Comparison of ENCODE assay signal across 1 cellular context in the genomic region with DNA sequence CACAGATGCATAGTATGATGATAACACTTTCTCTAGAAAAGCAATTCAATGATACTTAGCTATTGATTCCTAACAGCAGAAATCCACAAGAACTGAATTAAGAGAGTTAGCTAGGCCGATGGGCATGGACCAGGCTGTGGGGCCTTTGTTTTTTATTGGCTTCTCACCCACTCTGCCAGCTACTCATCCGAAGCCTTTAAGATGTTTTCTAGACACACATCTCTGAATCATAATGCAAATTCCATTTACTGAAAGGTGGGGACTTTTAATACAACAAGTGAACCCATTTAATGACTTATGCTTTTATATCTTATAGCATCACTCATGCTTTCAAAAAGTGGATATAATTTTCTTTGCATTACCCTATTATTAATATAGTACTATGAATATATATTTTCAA.
TF ChIP-seq lines count a peak whose summit lies in the region.

No MANE protein-coding gene starts in this region.

TF ChIP-seq in HCT116, 20 proteins besides CTCF, POLR2A, EP300 and RAD21 (continued from another document):
- TF ChIP-seq CBX3 (IDR thresholded peaks at IDR 0.05; ENCODE audit: low read depth) = no peak
- TF ChIP-seq JUND (IDR thresholded peaks at IDR 0.05) = no peak
- no peak for TF ChIP-seq CEBPB (IDR thresholded peaks at IDR 0.05; ENCODE audit: low read depth)
- TF ChIP-seq, protein P1, sequence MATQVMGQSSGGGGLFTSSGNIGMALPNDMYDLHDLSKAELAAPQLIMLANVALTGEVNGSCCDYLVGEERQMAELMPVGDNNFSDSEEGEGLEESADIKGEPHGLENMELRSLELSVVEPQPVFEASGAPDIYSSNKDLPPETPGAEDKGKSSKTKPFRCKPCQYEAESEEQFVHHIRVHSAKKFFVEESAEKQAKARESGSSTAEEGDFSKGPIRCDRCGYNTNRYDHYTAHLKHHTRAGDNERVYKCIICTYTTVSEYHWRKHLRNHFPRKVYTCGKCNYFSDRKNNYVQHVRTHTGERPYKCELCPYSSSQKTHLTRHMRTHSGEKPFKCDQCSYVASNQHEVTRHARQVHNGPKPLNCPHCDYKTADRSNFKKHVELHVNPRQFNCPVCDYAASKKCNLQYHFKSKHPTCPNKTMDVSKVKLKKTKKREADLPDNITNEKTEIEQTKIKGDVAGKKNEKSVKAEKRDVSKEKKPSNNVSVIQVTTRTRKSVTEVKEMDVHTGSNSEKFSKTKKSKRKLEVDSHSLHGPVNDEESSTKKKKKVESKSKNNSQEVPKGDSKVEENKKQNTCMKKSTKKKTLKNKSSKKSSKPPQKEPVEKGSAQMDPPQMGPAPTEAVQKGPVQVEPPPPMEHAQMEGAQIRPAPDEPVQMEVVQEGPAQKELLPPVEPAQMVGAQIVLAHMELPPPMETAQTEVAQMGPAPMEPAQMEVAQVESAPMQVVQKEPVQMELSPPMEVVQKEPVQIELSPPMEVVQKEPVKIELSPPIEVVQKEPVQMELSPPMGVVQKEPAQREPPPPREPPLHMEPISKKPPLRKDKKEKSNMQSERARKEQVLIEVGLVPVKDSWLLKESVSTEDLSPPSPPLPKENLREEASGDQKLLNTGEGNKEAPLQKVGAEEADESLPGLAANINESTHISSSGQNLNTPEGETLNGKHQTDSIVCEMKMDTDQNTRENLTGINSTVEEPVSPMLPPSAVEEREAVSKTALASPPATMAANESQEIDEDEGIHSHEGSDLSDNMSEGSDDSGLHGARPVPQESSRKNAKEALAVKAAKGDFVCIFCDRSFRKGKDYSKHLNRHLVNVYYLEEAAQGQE (IDR thresholded peaks at IDR 0.05; ENCODE audit: low read depth) = no peak
- TF ChIP-seq TCF7L2 (IDR thresholded peaks at IDR 0.05; ENCODE audit: borderline replicate concordance, extremely low read depth, insufficient read depth, insufficient read length) = no peak
